Comparison of ENCODE assay signal across 17 cellular contexts in genomic region chr1:198435044-198435443, GRCh38.
"Had no signal": no experiment of that assay in that cellular context is flagged by ENCODE, and none has a peak within 500 bp of the region (broad histone marks: within the 10 kb centered on the region; RNA-seq: fewer than 3 reads in every experiment).

No MANE protein-coding gene starts in this region.

- DNase-seq: effector CD4-positive, alpha-beta T cell; endodermal cell; foreskin keratinocyte; kidney glomerular epithelial cell; mucosa of descending colon; naive thymus-derived CD8-positive, alpha-beta T cell; ovary; right cardiac atrium; small intestine; stimulated activated CD4-positive, alpha-beta T cell treated with anti-CD3 and anti-CD28 coated beads, Interleukin-12 subunit alpha, Interleukin-12 subunit beta, amount 100 ng/mL, for 4 hours; stimulated activated naive CD4-positive, alpha-beta T cell; stomach; substantia nigra; trophoblast cell had no signal

- H3K36me3 ChIP-seq: ovary, stomach, thoracic aorta had no signal

- H3K4me1 ChIP-seq: foreskin keratinocyte, stomach had no signal

- H3K4me3 Mint-ChIP-seq: dendritic cell treated with granulocyte-macrophage colony-stimulating factor and Interleukin-4, amounts not matched to agents 40 ng/mL and 50 ng/mL, for 4 days; endodermal cell; naive thymus-derived CD8-positive, alpha-beta T cell had no signal

- H3K4me3 ChIP-seq: mucosa of descending colon, ovary, stomach, thoracic aorta had no signal

- H3K9me3 ChIP-seq: ovary, thoracic aorta had no signal

- H3K4me1 Mint-ChIP-seq: endodermal cell had no signal

- ATAC-seq: foreskin keratinocyte; left lobe of liver; mucosa of descending colon; naive thymus-derived CD8-positive, alpha-beta T cell; right cardiac atrium had no signal

- H3K27ac ChIP-seq: foreskin keratinocyte, ovary, stomach, thoracic aorta had no signal

- H3K27ac Mint-ChIP-seq: dendritic cell treated with granulocyte-macrophage colony-stimulating factor and Interleukin-4, amounts not matched to agents 40 ng/mL and 50 ng/mL, for 4 days; endodermal cell; naive thymus-derived CD8-positive, alpha-beta T cell had no signal

- H3K27me3 Mint-ChIP-seq: dendritic cell treated with granulocyte-macrophage colony-stimulating factor and Interleukin-4, amounts not matched to agents 40 ng/mL and 50 ng/mL, for 4 days had no signal

- H3K27me3 ChIP-seq: foreskin keratinocyte, ovary, stomach had no signal
